In the genomic region with DNA sequence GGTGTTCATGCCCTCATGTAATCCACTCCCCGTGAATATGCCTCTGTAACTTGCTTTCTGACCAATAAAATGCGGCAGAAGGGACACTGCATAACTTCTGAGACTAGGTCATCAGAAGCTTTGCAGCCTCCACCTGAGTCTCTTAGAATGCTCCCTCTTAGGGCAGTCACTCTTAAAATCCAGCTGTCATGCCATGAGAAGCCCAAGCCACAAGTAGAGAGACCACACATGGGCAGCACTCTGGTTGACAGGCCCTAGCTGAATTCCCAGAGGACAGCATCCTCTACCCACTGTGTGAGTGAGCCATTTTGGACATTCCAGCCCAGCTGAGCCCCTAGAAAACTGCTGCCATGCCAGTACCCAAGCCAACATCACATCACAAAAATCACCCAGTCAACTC, we compare ENCODE assay signal across 29 cellular contexts.
"Had no signal": no experiment of that assay in that cellular context is flagged by ENCODE, and none has a peak within 500 bp of the region (broad histone marks: within the 10 kb centered on the region; RNA-seq: fewer than 3 reads in every experiment).

No MANE protein-coding gene starts in this region.

- DNase-seq: activated B cell treated with CpG ODN at 0.5 μM for 24 hours; activated CD4-positive, alpha-beta memory T cell treated with anti-CD3 and anti-CD28 coated beads for 36 hours; activated CD4-positive, alpha-beta T cell treated with anti-CD3 and anti-CD28 coated beads for 1 hour; activated CD4-positive, alpha-beta T cell treated with anti-CD3 and anti-CD28 coated beads, Interleukin-2, amount 10 ng/mL, durations not matched to agents 7 days and 5 days; activated CD8-positive, alpha-beta memory T cell treated with anti-CD3 and anti-CD28 coated beads for 24 hours; activated gamma-delta T cell; activated naive CD4-positive, alpha-beta T cell treated with anti-CD3 and anti-CD28 coated beads for 36 hours; activated naive CD8-positive, alpha-beta T cell treated with anti-CD3 and anti-CD28 coated beads, Interleukin-2, amount 10 ng/mL, durations not matched to agents 7 days and 5 days; activated T-cell treated with anti-CD3 and anti-CD28 coated beads, Interleukin-2, amount 50 U/mL, for 4 hours; aorta; caudate nucleus; colonic mucosa; Karpas-422; NCI-H1105 treated with DMSO at 0.1 percent for 48 hours; NCI-H1436 treated with DMSO at 0.1 percent for 48 hours; NCI-H187; NCI-H2081; NCI-H2227 treated with DMSO at 0.1 percent for 48 hours; NCI-H446 treated with DMSO at 0.1 percent for 48 hours; NCI-H524 treated with DMSO at 0.1 percent for 48 hours; NCI-H774; NK-92 treated with Interleukin-12 subunit alpha and Interleukin-12 subunit beta, amount 100 ng/mL, for 24 hours; OCI-M1; Right ventricle myocardium superior; RPMI8226; T-helper 17 cell; T-helper 9 cell had no signal

- H3K36me3 Mint-ChIP-seq: activated CD4-positive, alpha-beta memory T cell treated with anti-CD3 and anti-CD28 coated beads for 36 hours had no signal

- H3K27ac ChIP-seq: breast epithelium, colonic mucosa, SJSA1 had no signal

- H3K36me3 ChIP-seq: breast epithelium, colonic mucosa, SJSA1 had no signal

- H3K27me3 ChIP-seq: breast epithelium, colonic mucosa, SJSA1 had no signal

- H3K27me3 Mint-ChIP-seq: activated B cell treated with CpG ODN at 0.5 μM for 24 hours; activated CD4-positive, alpha-beta memory T cell treated with anti-CD3 and anti-CD28 coated beads for 36 hours; activated CD4-positive, alpha-beta T cell treated with anti-CD3 and anti-CD28 coated beads, Interleukin-2, amount 10 ng/mL, durations not matched to agents 7 days and 5 days; activated naive CD8-positive, alpha-beta T cell treated with anti-CD3 and anti-CD28 coated beads, Interleukin-2, amount 10 ng/mL, durations not matched to agents 7 days and 5 days; T-helper 17 cell had no signal

- H3K27ac Mint-ChIP-seq: activated B cell treated with CpG ODN at 0.5 μM for 24 hours; activated CD4-positive, alpha-beta memory T cell treated with anti-CD3 and anti-CD28 coated beads for 36 hours; activated CD4-positive, alpha-beta T cell treated with anti-CD3 and anti-CD28 coated beads, Interleukin-2, amount 10 ng/mL, durations not matched to agents 7 days and 5 days; activated naive CD4-positive, alpha-beta T cell treated with anti-CD3 and anti-CD28 coated beads for 36 hours; activated naive CD8-positive, alpha-beta T cell treated with anti-CD3 and anti-CD28 coated beads, Interleukin-2, amount 10 ng/mL, durations not matched to agents 7 days and 5 days; T-helper 17 cell had no signal

- H3K4me3 Mint-ChIP-seq: activated B cell treated with CpG ODN at 0.5 μM for 24 hours; activated CD4-positive, alpha-beta memory T cell treated with anti-CD3 and anti-CD28 coated beads for 36 hours; activated CD4-positive, alpha-beta T cell treated with anti-CD3 and anti-CD28 coated beads, Interleukin-2, amount 10 ng/mL, durations not matched to agents 7 days and 5 days; activated naive CD4-positive, alpha-beta T cell treated with anti-CD3 and anti-CD28 coated beads for 36 hours; activated naive CD8-positive, alpha-beta T cell treated with anti-CD3 and anti-CD28 coated beads, Interleukin-2, amount 10 ng/mL, durations not matched to agents 7 days and 5 days; activated T-cell treated with anti-CD3 and anti-CD28 coated beads, Interleukin-2, amount 50 U/mL, for 4 hours; T-helper 17 cell had no signal

- H3K9me3 ChIP-seq: breast epithelium, colonic mucosa, SJSA1 had no signal

- H3K4me1 ChIP-seq: breast epithelium, colonic mucosa, SJSA1 had no signal

- H3K4me3 ChIP-seq: breast epithelium, colonic mucosa, SJSA1 had no signal

- H3K9me3 Mint-ChIP-seq: activated B cell treated with CpG ODN at 0.5 μM for 24 hours; activated CD4-positive, alpha-beta memory T cell treated with anti-CD3 and anti-CD28 coated beads for 36 hours; activated CD4-positive, alpha-beta T cell treated with anti-CD3 and anti-CD28 coated beads, Interleukin-2, amount 10 ng/mL, durations not matched to agents 7 days and 5 days; activated naive CD4-positive, alpha-beta T cell treated with anti-CD3 and anti-CD28 coated beads for 36 hours; activated naive CD8-positive, alpha-beta T cell treated with anti-CD3 and anti-CD28 coated beads, Interleukin-2, amount 10 ng/mL, durations not matched to agents 7 days and 5 days; activated T-cell treated with anti-CD3 and anti-CD28 coated beads, Interleukin-2, amount 50 U/mL, for 4 hours had no signal
